19 cellular contexts compared by ENCODE assay signal in the genomic region with DNA sequence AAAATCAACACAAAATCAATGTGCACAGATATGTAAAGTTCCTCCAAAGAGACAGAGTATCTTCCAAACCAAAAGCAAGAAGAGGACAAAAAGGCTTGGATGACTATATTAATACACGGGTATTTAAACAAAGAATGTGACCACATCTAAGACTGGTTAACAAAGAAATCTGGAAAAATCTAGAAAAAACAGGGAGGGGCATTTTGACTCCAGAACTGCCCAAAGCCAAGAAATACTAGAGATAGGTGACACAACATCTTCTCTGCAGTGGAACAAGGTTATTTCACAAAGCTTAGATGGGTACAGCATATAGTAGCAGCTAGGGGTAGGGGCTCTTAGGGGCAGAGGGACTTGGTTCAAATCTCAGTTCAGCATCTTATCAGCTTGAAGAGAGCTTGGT. TPM values are rescaled to one million over a fixed set of nuclear protein-coding genes. Genes with fewer than 3 reads are reported as not detected.
DNase-seq lines count a peak whose midpoint lies in the region; ATAC-seq lines count a peak whose summit lies in the region.
"Had no signal": no experiment of that assay in that cellular context is flagged by ENCODE, and none has a peak within 500 bp of the region (broad histone marks: within the 10 kb centered on the region; RNA-seq: fewer than 3 reads in every experiment).

No MANE protein-coding gene starts in this region.

- H3K9me3 Mint-ChIP-seq in activated T-cell treated with anti-CD3 and anti-CD28 coated beads, Interleukin-2, amount 50 U/mL, for 72 hours: no peaks in the 10 kb centered on the region
- no peaks in the 10 kb centered on the region for H3K9me3 Mint-ChIP-seq in T-cell
- H3K9me3 Mint-ChIP-seq in effector memory CD8-positive, alpha-beta T cell: peaks cover 0 to 7% of the 10 kb centered on the region in 2 donors
- H3K9me3 Mint-ChIP-seq in stimulated activated naive B cell treated with anti-CD40 and anti-IgM and Interleukin-4, amounts not matched to agents 10 μg/mL and 1 μg/mL and 100 μg/mL, for 72 hours: no peaks in the 10 kb centered on the region
- H3K9me3 Mint-ChIP-seq: activated T-helper 2 cell treated with anti-CD3 and anti-CD28 coated beads, Interferon-gamma antibody, Interleukin-2, Interleukin-4, amounts not matched to agents 10 μg/mL and 5 μg/mL and 100 μg/mL, durations not matched to agents 14 hours and 24 hours and 36 hours had no signal

- H3K27ac Mint-ChIP-seq in activated T-cell treated with anti-CD3 and anti-CD28 coated beads, Interleukin-2, amount 50 U/mL, for 72 hours: peak overlapping the region; percentile 96
- peak overlapping the region; percentile 97 for H3K27ac Mint-ChIP-seq in T-cell
- H3K27ac Mint-ChIP-seq in effector memory CD8-positive, alpha-beta T cell: peak overlapping the region; percentile 81 to 95
- H3K27ac Mint-ChIP-seq in stimulated activated naive B cell treated with anti-CD40 and anti-IgM and Interleukin-4, amounts not matched to agents 10 μg/mL and 1 μg/mL and 100 μg/mL, for 72 hours: peak overlapping the region; percentile 20

- CTCF ChIA-PET in T-cell (lab: Charles Lee): interaction anchor here in 1 of 2 donors (1.2 kb wide), 1 partner anchor 27 kb away, joined by 3 read pairs; no protein-coding TSS in a partner anchor

- no peaks in the 10 kb centered on the region for H3K27me3 Mint-ChIP-seq in activated T-cell treated with anti-CD3 and anti-CD28 coated beads, Interleukin-2, amount 50 U/mL, for 72 hours (ENCODE audit: low read depth)
- no peaks in the 10 kb centered on the region for H3K27me3 Mint-ChIP-seq in T-cell
- H3K27me3 Mint-ChIP-seq in effector memory CD8-positive, alpha-beta T cell: no peaks in the 10 kb centered on the region
- H3K27me3 Mint-ChIP-seq in stimulated activated naive B cell treated with anti-CD40 and anti-IgM and Interleukin-4, amounts not matched to agents 10 μg/mL and 1 μg/mL and 100 μg/mL, for 72 hours: no peaks in the 10 kb centered on the region

- DNase-seq in activated T-cell treated with anti-CD3 and anti-CD28 coated beads, Interleukin-2, amount 50 U/mL, for 72 hours: no peak
- DNase-seq in activated T-cell treated with anti-CD3 and anti-CD28 coated beads for 4 hours: no peak
- DNase-seq in T-cell: no peak
- DNase-seq in effector memory CD8-positive, alpha-beta T cell: no peak
- DNase-seq in stimulated activated naive B cell treated with anti-CD40 and anti-IgM and Interleukin-4, amounts not matched to agents 10 μg/mL and 1 μg/mL and 100 μg/mL, for 72 hours: no peak
- no peak for DNase-seq in NCI-H2171 (lab: John Stamatoyannopoulos, UW)
- DNase-seq: anterior cingulate cortex; DMS79 treated with DMSO at 0.1 percent for 48 hours; effector CD8-positive, alpha-beta T cell; left colon; midbrain; NCI-H1092 treated with DMSO at 0.1 percent for 48 hours; NCI-H2081; NCI-H510A treated with DMSO at 0.1 percent for 48 hours; stimulated activated CD4-positive, alpha-beta T cell treated with anti-CD3 and anti-CD28 coated beads, Interleukin-12 subunit alpha, Interleukin-12 subunit beta, amount 100 ng/mL, for 4 hours; tibial artery had no signal

- POLR2A ChIA-PET in T-cell (lab: Charles Lee): interaction anchor here (0.5 to 1.2 kb wide), 3 partner anchors 10 to 554 kb away, joined by 3 to 4 read pairs (median 4); a partner anchor contains a TSS

- no peak for ATAC-seq in activated T-cell treated with anti-CD3 and anti-CD28 coated beads, Interleukin-2, amount 50 U/mL, for 72 hours (replicated peaks in 1 of 2)
- no peak for ATAC-seq in T-cell (replicated peaks in 1 of 4)
- ATAC-seq in effector memory CD8-positive, alpha-beta T cell (replicated peaks): no peak
- ATAC-seq in stimulated activated naive B cell treated with anti-CD40 and anti-IgM and Interleukin-4, amounts not matched to agents 10 μg/mL and 1 μg/mL and 100 μg/mL, for 72 hours (replicated peaks): no peak
- ATAC-seq in GM18502 (IDR thresholded peaks at IDR 0.05; ENCODE audit: poor library complexity, unreplicated experiment): no peak
- no peak for ATAC-seq in HG02852 (IDR thresholded peaks at IDR 0.05; ENCODE audit: unreplicated experiment)
- ATAC-seq: left colon had no signal

- H3K4me1 Mint-ChIP-seq in activated T-cell treated with anti-CD3 and anti-CD28 coated beads, Interleukin-2, amount 50 U/mL, for 72 hours (ENCODE audit: low read depth): peaks cover 75% of the 10 kb centered on the region
- peaks cover 83 to 88% (median 84%) of the 10 kb centered on the region in 3 donors for H3K4me1 Mint-ChIP-seq in T-cell
- peaks cover 57 to 72% of the 10 kb centered on the region in 2 donors for H3K4me1 Mint-ChIP-seq in effector memory CD8-positive, alpha-beta T cell (ENCODE audit: low read depth in 2 of 2)
- peaks cover 28 to 32% of the 10 kb centered on the region in 2 donors for H3K4me1 Mint-ChIP-seq in stimulated activated naive B cell treated with anti-CD40 and anti-IgM and Interleukin-4, amounts not matched to agents 10 μg/mL and 1 μg/mL and 100 μg/mL, for 72 hours

- H3K4me3 Mint-ChIP-seq in activated T-cell treated with anti-CD3 and anti-CD28 coated beads, Interleukin-2, amount 50 U/mL, for 72 hours: no peak overlapping the region
- H3K4me3 Mint-ChIP-seq in T-cell: peak overlapping the region in 1 of 3 donors; percentile 69
- peak overlapping the region; percentile 25 to 67 for H3K4me3 Mint-ChIP-seq in effector memory CD8-positive, alpha-beta T cell
- no peak overlapping the region for H3K4me3 Mint-ChIP-seq in stimulated activated naive B cell treated with anti-CD40 and anti-IgM and Interleukin-4, amounts not matched to agents 10 μg/mL and 1 μg/mL and 100 μg/mL, for 72 hours

- peaks cover 5 to 11% of the 10 kb centered on the region in 2 donors for H3K36me3 Mint-ChIP-seq in activated T-cell treated with anti-CD3 and anti-CD28 coated beads, Interleukin-2, amount 50 U/mL, for 72 hours (ENCODE audit: insufficient read depth in 2 of 2)
- peaks cover 33% of the 10 kb centered on the region for H3K36me3 Mint-ChIP-seq in T-cell
- H3K36me3 Mint-ChIP-seq in effector memory CD8-positive, alpha-beta T cell (ENCODE audit: insufficient read depth): peaks cover 13% of the 10 kb centered on the region
- peaks cover 3 to 10% of the 10 kb centered on the region in 2 donors for H3K36me3 Mint-ChIP-seq in stimulated activated naive B cell treated with anti-CD40 and anti-IgM and Interleukin-4, amounts not matched to agents 10 μg/mL and 1 μg/mL and 100 μg/mL, for 72 hours

RNA-seq across cellular contexts. Expression of a gene that starts 10.3 kb away (rescaled TPM):
- total RNA-seq in activated T-cell treated with anti-CD3 and anti-CD28 coated beads, Interleukin-2, amount 50 U/mL, for 72 hours: 10 to 100 TPM; 47.7 to 50.0 TPM
- total RNA-seq in T-cell: 10 to 100 TPM; 51.3 to 80.2 (median 74.1) TPM

Comparison
In these comparisons a context has a peak if more than half of its experiments do, and no peak if none do; other contexts are left out.
1. H3K27ac Mint-ChIP-seq: peak in every context shown above with its lines; median percentile 97 in T-cell; 96 in activated T-cell treated with anti-CD3 and anti-CD28 coated beads, Interleukin-2, amount 50 U/mL, for 72 hours; 88 in effector memory CD8-positive, alpha-beta T cell; 20 in stimulated activated naive B cell treated with anti-CD40 and anti-IgM and Interleukin-4, amounts not matched to agents 10 μg/mL and 1 μg/mL and 100 μg/mL, for 72 hours.
2. H3K4me3 Mint-ChIP-seq: peak in effector memory CD8-positive, alpha-beta T cell (2 of 2); none in activated T-cell treated with anti-CD3 and anti-CD28 coated beads, Interleukin-2, amount 50 U/mL, for 72 hours (0 of 2) and stimulated activated naive B cell treated with anti-CD40 and anti-IgM and Interleukin-4, amounts not matched to agents 10 μg/mL and 1 μg/mL and 100 μg/mL, for 72 hours (0 of 2).